18 cellular contexts compared by ENCODE assay signal in genomic region chr19:18474366-18474887, GRCh38. TPM values are rescaled to one million over a fixed set of nuclear protein-coding genes. Genes with fewer than 3 reads are reported as not detected.
DNase-seq lines count a peak whose midpoint lies in the region; ATAC-seq and TF ChIP-seq lines count a peak whose summit lies in the region.
"Had no signal": no experiment of that assay in that cellular context is flagged by ENCODE, and none has a peak within 500 bp of the region (broad histone marks: within the 10 kb centered on the region; RNA-seq: fewer than 3 reads in every experiment).

No MANE protein-coding gene starts in this region.

- in situ Hi-C loops in gastrocnemius medialis (cut with MboI; ENCODE audit: low sequenced_read_pairs in 4 of 4) = loop anchor here (5.0 to 25.0 kb wide), 4 partner anchors 43 to 363 kb away; partner anchors contain the start of genes UPF1 (in 2 of the 4), CRTC1 (in 1 of the 4), KXD1 (in 1 of the 4) and UBA52 (in 1 of the 4)

- H3K4me1 ChIP-seq in CD8-positive, alpha-beta T cell (ENCODE audit: insufficient read depth, low read length) = peaks cover 55% of the 10 kb centered on the region
- H3K4me1 ChIP-seq in RWPE2 (ENCODE audit: insufficient read depth, poor library complexity, severe bottlenecking) (peaks cover 21% of the 10 kb centered on the region), gastrocnemius medialis (peaks cover 74 to 85% of the 10 kb centered on the region in 2 donors)

- no peaks in the 10 kb centered on the region for H3K27me3 ChIP-seq in CD8-positive, alpha-beta T cell (ENCODE audit: insufficient read depth, low read length)
- H3K27me3 ChIP-seq in RWPE2 (ENCODE audit: insufficient read depth, poor library complexity, severe bottlenecking) = no peaks in the 10 kb centered on the region
- no peaks in the 10 kb centered on the region for H3K27me3 ChIP-seq in gastrocnemius medialis
- H3K27me3 ChIP-seq: SJCRH30, testis had no signal

- TF ChIP-seq CTCF in CD8-positive, alpha-beta T cell (IDR thresholded peaks at IDR 0.05) = no peak
- TF ChIP-seq CTCF in RWPE2 (IDR thresholded peaks at IDR 0.05; ENCODE audit: poor library complexity, severe bottlenecking) (no peak), gastrocnemius medialis (IDR thresholded peaks at IDR 0.05 in 4 of 5, conservative IDR thresholded peaks at IDR 0.05 in 1 of 5) (no peak)

- no peaks in the 10 kb centered on the region for H3K9me3 Mint-ChIP-seq in CD8-positive, alpha-beta T cell
- H3K9me3 Mint-ChIP-seq in effector memory CD8-positive, alpha-beta T cell = no peaks in the 10 kb centered on the region
- H3K9me3 Mint-ChIP-seq: GM23338 had no signal

- POLR2A ChIA-PET in CD8-positive, alpha-beta T cell (lab: Charles Lee) = interaction anchor here (1.0 to 1.6 kb wide), 3 partner anchors 8 to 115 kb away, joined by 4 to 5 read pairs (median 4); partner anchors contain the start of gene KXD1

- H3K4me1 Mint-ChIP-seq in CD8-positive, alpha-beta T cell (ENCODE audit: low read depth) = peaks cover 58% of the 10 kb centered on the region
- H3K4me1 Mint-ChIP-seq in effector memory CD8-positive, alpha-beta T cell (ENCODE audit: low read depth in 2 of 2) = peaks cover 67 to 75% of the 10 kb centered on the region in 2 donors

- intact Hi-C loops in CD8-positive, alpha-beta T cell (cut with DNase I, micrococcal nuclease) = loop anchor here in 1 of 2 experiments (5.0 kb wide), 1 partner anchor 203 kb away; no protein-coding TSS in a partner anchor
- intact Hi-C loops in gastrocnemius medialis (cut with DNase I; ENCODE audit: low total_unique reads) = no loop called here
- intact Hi-C loops in left colon (cut with DNase I, micrococcal nuclease) = no loop called here

- no peaks in the 10 kb centered on the region for H3K27me3 Mint-ChIP-seq in CD8-positive, alpha-beta T cell (ENCODE audit: low read depth)
- H3K27me3 Mint-ChIP-seq in effector memory CD8-positive, alpha-beta T cell = no peaks in the 10 kb centered on the region

- H3K27ac Mint-ChIP-seq in CD8-positive, alpha-beta T cell = peak overlapping the region; percentile 90
- peak overlapping the region; percentile 98 to 99 for H3K27ac Mint-ChIP-seq in effector memory CD8-positive, alpha-beta T cell

- H3K4me3 ChIP-seq in CD8-positive, alpha-beta T cell (ENCODE audit: low read depth, low read length) = no peak overlapping the region
- H3K4me3 ChIP-seq in RWPE2 (ENCODE audit: severe bottlenecking) (no peak overlapping the region), gastrocnemius medialis (no peak overlapping the region)
- H3K4me3 ChIP-seq: GM23338, SJCRH30, testis had no signal

- CTCF ChIA-PET in CD8-positive, alpha-beta T cell (lab: Charles Lee) = interaction anchor here (1.0 to 3.4 kb wide), 2 partner anchors 22 to 373 kb away, joined by 3 to 11 read pairs; no protein-coding TSS in a partner anchor

- H3K9me3 ChIP-seq in CD8-positive, alpha-beta T cell (ENCODE audit: low read length) = no peaks in the 10 kb centered on the region
- H3K9me3 ChIP-seq in RWPE2 (ENCODE audit: severe bottlenecking) (no peaks in the 10 kb centered on the region), gastrocnemius medialis (no peaks in the 10 kb centered on the region)
- H3K9me3 ChIP-seq: SJCRH30, testis had no signal

- H3K36me3 ChIP-seq in CD8-positive, alpha-beta T cell (ENCODE audit: insufficient read depth, low read length) = peaks cover 8% of the 10 kb centered on the region
- H3K36me3 ChIP-seq in RWPE2 (ENCODE audit: low read depth) (peaks cover 17% of the 10 kb centered on the region), gastrocnemius medialis (peaks cover 0 to 17% of the 10 kb centered on the region in 2 donors)
- H3K36me3 ChIP-seq: SJCRH30 had no signal

- ATAC-seq in CD8-positive, alpha-beta T cell = no peak
- ATAC-seq in RWPE2 (ENCODE audit: low read depth) (no peak), gastrocnemius medialis (no peak), left colon (no peak), HG03571 (IDR thresholded peaks at IDR 0.05; ENCODE audit: unreplicated experiment) (no peak)
- ATAC-seq in effector memory CD8-positive, alpha-beta T cell (replicated peaks) = no peak
- ATAC-seq: GM23338, sciatic nerve had no signal

- no peak for DNase-seq in CD8-positive, alpha-beta T cell
- DNase-seq in RWPE2 (ENCODE audit: low spot score) (no peak), gastrocnemius medialis (no peak), left colon (no peak), hypothalamus (lab: John Stamatoyannopoulos, UW) (no peak), NCI-H1694 (lab: John Stamatoyannopoulos, UW) (no peak)
- DNase-seq in effector memory CD8-positive, alpha-beta T cell = no peak
- DNase-seq: KG1; midbrain; NCI-H1048; NCI-H524 treated with DMSO at 0.1 percent for 48 hours; occipital lobe; SJCRH30; stimulated activated CD4-positive, alpha-beta T cell treated with anti-CD3 and anti-CD28 coated beads, Interleukin-2, amount 100 ng/mL, for 48 hours; testis had no signal

- TF ChIP-seq POLR2A in gastrocnemius medialis (IDR thresholded peaks at IDR 0.05) = no peak

- no peak overlapping the region for H3K27ac ChIP-seq in CD8-positive, alpha-beta T cell (ENCODE audit: low read depth, low read length)
- H3K27ac ChIP-seq in RWPE2 (ENCODE audit: poor library complexity, severe bottlenecking) (peak overlapping the region; percentile 13), gastrocnemius medialis (peak overlapping the region; percentile 34 to 94 (median 70))
- H3K27ac ChIP-seq: SJCRH30 had no signal

- H3K36me3 Mint-ChIP-seq in CD8-positive, alpha-beta T cell = peaks cover 31% of the 10 kb centered on the region
- peaks cover 87% of the 10 kb centered on the region for H3K36me3 Mint-ChIP-seq in effector memory CD8-positive, alpha-beta T cell (ENCODE audit: insufficient read depth)

- no peak overlapping the region for H3K4me3 Mint-ChIP-seq in CD8-positive, alpha-beta T cell
- peak overlapping the region; percentile 86 to 88 for H3K4me3 Mint-ChIP-seq in effector memory CD8-positive, alpha-beta T cell
- H3K4me3 Mint-ChIP-seq: GM23338 had no signal

RNA-seq across cellular contexts. Expression of gene ISYNA1, which starts 36.5 kb away (rescaled TPM):
- 10 to 100 TPM; 54.5 to 54.7 TPM for total RNA-seq in CD8-positive, alpha-beta T cell
- total RNA-seq in gastrocnemius medialis (10 to 100 TPM in 1 of 4 donors, 1 to 10 TPM in 3; 5.1 to 29.1 (median 7.8) TPM), left colon (10 to 100 TPM; 14.1 to 15.1 TPM)

RNA-seq across cellular contexts. Expression of gene ELL, which starts 47.4 kb away (rescaled TPM):
- total RNA-seq in CD8-positive, alpha-beta T cell = 10 to 100 TPM; 73.4 to 75.2 TPM
- total RNA-seq in gastrocnemius medialis = 10 to 100 TPM; 21.8 to 30.8 (median 27.3) TPM
- 10 to 100 TPM; 18.1 to 19.1 TPM for total RNA-seq in left colon

RNA-seq across cellular contexts. Expression of gene SSBP4, which starts 55.2 kb away (rescaled TPM):
- 10 to 100 TPM; 49.9 to 58.2 TPM for total RNA-seq in CD8-positive, alpha-beta T cell
- total RNA-seq in gastrocnemius medialis (10 to 100 TPM; 24.7 to 65.2 (median 44.1) TPM), left colon (10 to 100 TPM; 37.4 to 50.7 TPM)
